ENCODE assay signal across 8 cellular contexts in genomic region chr16:31117384-31118222, GRCh38. TPM values are rescaled to one million over a fixed set of nuclear protein-coding genes. Genes with fewer than 3 reads are reported as not detected.
DNase-seq lines count a peak whose midpoint lies in the region; ATAC-seq, FAIRE-seq and TF ChIP-seq lines count a peak whose summit lies in the region.

KAT8 (plus strand) TSS chr16:31117664; CDS start chr16:31117682, 18 bp downstream.

- peak within 1 kb of the TSS; percentile 85 for H3K27ac Mint-ChIP-seq in astrocyte (ENCODE audit: unreplicated experiment)

- ATAC-seq in GM18505 (IDR thresholded peaks at IDR 0.05; ENCODE audit: unreplicated experiment): peak; percentile 93
- peak; percentile 79 for ATAC-seq in HG02973 (IDR thresholded peaks at IDR 0.05; ENCODE audit: unreplicated experiment)

- peaks cover 3% of the 10 kb centered on the region for H3K36me3 Mint-ChIP-seq in astrocyte (ENCODE audit: low read depth, unreplicated experiment)

- peak; percentile 91 for TF ChIP-seq POLR2A in GM18505 (IDR thresholded peaks at IDR 0.05; ENCODE audit: borderline replicate concordance, extremely low read depth, insufficient read depth, insufficient read length)

- DNase-seq in NCI-H2029 (lab: John Stamatoyannopoulos, UW) (peak; percentile 96), T-helper 22 cell (ENCODE audit: low read depth) (peak; percentile 96), astrocyte (ENCODE audit: low read depth) (peak; percentile 96), hepatic stellate cell (ENCODE audit: low spot score) (peak; percentile 97), renal cortical epithelial cell (ENCODE audit: low read depth) (peak; percentile 96), cortex of kidney (lab: John Stamatoyannopoulos, UW) (no peak)

- FAIRE-seq in astrocyte (lab: Jason Lieb, UNC): no peak

- H3K4me3 ChIP-seq in astrocyte (ENCODE audit: insufficient read depth, low read depth, low read length): peak within 1 kb of the TSS; percentile 80

- peaks cover 22% of the 10 kb centered on the region for H3K36me3 ChIP-seq in astrocyte (ENCODE audit: insufficient read depth, low read length)

- H4K20me1 ChIP-seq in astrocyte (ENCODE audit: insufficient read depth, low read length): peaks cover 7% of the 10 kb centered on the region

- no peaks in the 10 kb centered on the region for H3K9me3 ChIP-seq in astrocyte (ENCODE audit: insufficient read depth, low read depth, low read length)

- H3K79me2 ChIP-seq in astrocyte (ENCODE audit: insufficient read depth, low read length): peaks cover 23% of the 10 kb centered on the region

- H3K4me2 ChIP-seq in astrocyte (ENCODE audit: low read length): peak within 1 kb of the TSS; percentile 99

- TF ChIP-seq CTCF in astrocyte (IDR thresholded peaks at IDR 0.05; ENCODE audit: insufficient read depth, low read depth, low read length): no peak

- peak within 1 kb of the TSS; percentile 93 for H3K9ac ChIP-seq in astrocyte (ENCODE audit: low read length)

- H3K27ac ChIP-seq in astrocyte (ENCODE audit: low read depth, low read length): peak within 1 kb of the TSS; percentile 92

- peaks cover 9% of the 10 kb centered on the region for H3K4me1 ChIP-seq in astrocyte (ENCODE audit: insufficient read depth, low read length)

- H3K4me3 Mint-ChIP-seq in astrocyte (ENCODE audit: unreplicated experiment): peak within 1 kb of the TSS; percentile 84

- no peaks in the 10 kb centered on the region for H3K27me3 Mint-ChIP-seq in astrocyte (ENCODE audit: low read depth, unreplicated experiment)

- H2AFZ ChIP-seq in astrocyte (ENCODE audit: low read depth, low read length): peak within 1 kb of the TSS; percentile 66

- H3K9me3 Mint-ChIP-seq in astrocyte (ENCODE audit: unreplicated experiment): no peaks in the 10 kb centered on the region

- H3K27me3 ChIP-seq in astrocyte (ENCODE audit: insufficient read depth, low read length): no peaks in the 10 kb centered on the region

- no peaks in the 10 kb centered on the region for H3K4me1 Mint-ChIP-seq in astrocyte (ENCODE audit: low read depth, unreplicated experiment)

RNA-seq across cellular contexts. Expression of gene KAT8, which starts in this region (rescaled TPM):
- total RNA-seq in astrocyte (27.3 and 33.5 TPM in 2 replicates), renal cortical epithelial cell (33.5 and 45.1 TPM in 2 replicates)
